Comparison of ENCODE assay signal across 24 cellular contexts in genomic region chr18:9328776-9329175, GRCh38.
"Had no signal": no experiment of that assay in that cellular context is flagged by ENCODE, and none has a peak within 500 bp of the region (broad histone marks: within the 10 kb centered on the region; RNA-seq: fewer than 3 reads in every experiment).

No MANE protein-coding gene starts in this region.

- H3K27ac ChIP-seq: coronary artery, foreskin keratinocyte, right atrium auricular region, sigmoid colon, suprapubic skin, thyroid gland had no signal

- DNase-seq: effector CD4-positive, alpha-beta T cell; foreskin keratinocyte; immature natural killer cell; left cardiac atrium; left ventricle myocardium superior; mesenchymal stem cell; naive B cell; posterior cingulate gyrus; sigmoid colon; stimulated activated CD4-positive, alpha-beta T cell treated with anti-CD3 and anti-CD28 coated beads, Interleukin-4, amount 100 ng/mL, for 1 hour; stimulated activated CD8-positive, alpha-beta memory T cell treated with anti-CD3 and anti-CD28 coated beads, Interleukin-4, amount 100 ng/mL, for 48 hours; stimulated activated naive CD8-positive, alpha-beta T cell treated with anti-CD3 and anti-CD28 coated beads, Interleukin-15, Interleukin-2, amounts not matched to agents 100 U/mL and 50 U/mL, for 24 hours; thyroid gland had no signal

- H3K9me3 Mint-ChIP-seq: immature natural killer cell; stimulated activated effector memory CD8-positive, alpha-beta T cell treated with anti-CD3 and anti-CD28 coated beads, Interleukin-12 subunit alpha, Interleukin-12 subunit beta, amount 100 ng/mL, for 72 hours had no signal

- H3K36me3 Mint-ChIP-seq: immature natural killer cell; stimulated activated effector memory CD8-positive, alpha-beta T cell treated with anti-CD3 and anti-CD28 coated beads, Interleukin-12 subunit alpha, Interleukin-12 subunit beta, amount 100 ng/mL, for 72 hours; type B pancreatic cell had no signal

- H3K27ac Mint-ChIP-seq: immature natural killer cell; naive B cell; nephron; stimulated activated effector memory CD8-positive, alpha-beta T cell treated with anti-CD3 and anti-CD28 coated beads, Interleukin-12 subunit alpha, Interleukin-12 subunit beta, amount 100 ng/mL, for 72 hours; type B pancreatic cell had no signal

- FAIRE-seq: keratinocyte, urothelium cell line had no signal

- H3K4me1 Mint-ChIP-seq: nephron had no signal

- H3K4me3 Mint-ChIP-seq: immature natural killer cell; naive B cell; nephron; stimulated activated effector memory CD8-positive, alpha-beta T cell treated with anti-CD3 and anti-CD28 coated beads, Interleukin-12 subunit alpha, Interleukin-12 subunit beta, amount 100 ng/mL, for 72 hours; type B pancreatic cell had no signal

- H3K4me3 ChIP-seq: coronary artery, lung, right atrium auricular region, sigmoid colon, smooth muscle cell, suprapubic skin, thyroid gland had no signal

- H3K9me3 ChIP-seq: suprapubic skin, thyroid gland had no signal

- H3K36me3 ChIP-seq: right atrium auricular region, sigmoid colon, suprapubic skin, thyroid gland had no signal

- H3K4me1 ChIP-seq: foreskin keratinocyte, right atrium auricular region, thyroid gland had no signal

- H3K4me2 ChIP-seq: smooth muscle cell had no signal

- ATAC-seq: esophagus mucosa; foreskin keratinocyte; left cardiac atrium; left ventricle myocardium superior; stimulated activated effector memory CD8-positive, alpha-beta T cell treated with anti-CD3 and anti-CD28 coated beads, Interleukin-12 subunit alpha, Interleukin-12 subunit beta, amount 100 ng/mL, for 72 hours; stimulated activated naive CD8-positive, alpha-beta T cell treated with anti-CD3 and anti-CD28 coated beads, Interleukin-15, Interleukin-2, amounts not matched to agents 100 U/mL and 50 U/mL, for 24 hours had no signal

- H3K27me3 ChIP-seq: right atrium auricular region, sigmoid colon, suprapubic skin, thyroid gland had no signal
